1 cellular context compared by ENCODE assay signal in genomic region chr12:64674367-64674922, GRCh38.
TF ChIP-seq lines count a peak whose summit lies in the region.

No MANE protein-coding gene starts in this region.

TF ChIP-seq in SK-N-SH treated with all-trans-retinoic acid at 6 μM for 48 hours, 23 proteins besides CTCF, POLR2A, EP300 and RAD21 (continued from another document):
- TF ChIP-seq TSHZ2 (CRISPR knock-in tag; IDR thresholded peaks at IDR 0.05) (no peak), RARB (CRISPR knock-in tag; IDR thresholded peaks at IDR 0.05) (no peak), CSRNP3 (CRISPR knock-in tag; IDR thresholded peaks at IDR 0.05) (no peak), POU6F1 (CRISPR knock-in tag; IDR thresholded peaks at IDR 0.05; ENCODE audit: borderline replicate concordance, low read depth) (no peak), PATZ1 (CRISPR knock-in tag; IDR thresholded peaks at IDR 0.05; ENCODE audit: borderline replicate concordance) (no peak), ZNF8 (CRISPR knock-in tag; IDR thresholded peaks at IDR 0.05) (no peak), CSDC2 (CRISPR knock-in tag; IDR thresholded peaks at IDR 0.05) (no peak), ZNF70 (CRISPR knock-in tag; IDR thresholded peaks at IDR 0.05) (no peak), OSR1 (CRISPR knock-in tag; IDR thresholded peaks at IDR 0.05) (no peak), CREB5 (CRISPR knock-in tag; IDR thresholded peaks at IDR 0.05; ENCODE audit: low read depth) (no peak), GLIS3 (CRISPR knock-in tag; IDR thresholded peaks at IDR 0.05) (no peak), ARNTL (CRISPR knock-in tag; IDR thresholded peaks at IDR 0.05; ENCODE audit: borderline replicate concordance, low read depth) (no peak)
